Comparison of ENCODE assay signal across 1 cellular context in the genomic region with DNA sequence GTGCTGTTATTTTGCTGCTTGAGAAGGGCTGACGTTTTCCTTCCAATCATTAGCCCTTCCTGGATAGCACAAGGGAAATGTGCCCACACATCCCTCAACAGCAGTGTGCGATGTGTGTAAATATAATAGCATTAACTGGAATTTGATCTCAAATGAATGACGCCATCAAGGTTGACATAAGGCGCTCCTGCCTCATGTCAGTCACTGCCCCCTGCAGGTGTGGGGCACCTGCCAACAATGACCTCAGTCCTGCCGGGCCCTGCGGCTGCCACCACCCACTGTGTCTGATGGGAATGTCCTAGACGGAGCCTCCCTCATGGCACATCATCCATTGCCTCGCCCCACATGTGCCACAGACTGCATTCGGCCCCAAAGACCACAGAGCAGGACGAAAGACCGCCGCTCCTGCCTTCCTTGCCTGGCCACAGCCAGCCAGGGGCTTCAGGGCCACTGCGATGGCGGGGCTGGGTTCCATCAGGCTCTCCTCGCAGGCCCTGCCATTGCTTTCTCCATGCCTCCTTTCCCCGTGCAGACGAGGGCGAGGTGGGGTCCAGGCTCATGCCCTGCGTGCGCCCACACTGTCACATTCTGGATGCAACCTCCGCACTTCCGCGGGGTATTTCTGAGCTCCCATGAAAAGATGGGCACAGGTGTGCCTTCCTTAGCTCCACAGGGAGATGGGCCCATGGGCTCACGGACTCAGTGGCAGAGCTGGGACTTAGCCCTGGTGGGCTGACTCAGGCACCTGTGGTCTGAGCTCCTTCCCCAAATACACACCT.
TF ChIP-seq lines count a peak whose summit lies in the region.

No MANE protein-coding gene starts in this region.

TF ChIP-seq in HEK293, 187 proteins besides CTCF, POLR2A, EP300 and RAD21 (continued from another document and continues in another):
- TF ChIP-seq INSM2 (tag by site-specific recombination; IDR thresholded peaks at IDR 0.05) (peak; percentile 99), ZBTB21 (tag by site-specific recombination; IDR thresholded peaks at IDR 0.05) (peak; percentile 95), ZNF140 (tag by site-specific recombination; IDR thresholded peaks at IDR 0.05) (no peak), SCRT1 (tag by site-specific recombination; IDR thresholded peaks at IDR 0.05; ENCODE audit: borderline replicate concordance) (no peak), ZBTB17 (tag by site-specific recombination; IDR thresholded peaks at IDR 0.05) (peak; percentile 82), OSR2 (tag by site-specific recombination; IDR thresholded peaks at IDR 0.05) (peak; percentile 98), ZFP69B (tag by site-specific recombination; IDR thresholded peaks at IDR 0.05) (peak; percentile 91), ZNF280C (tag by site-specific recombination; IDR thresholded peaks at IDR 0.05) (no peak), EGR2 (tag by site-specific recombination; IDR thresholded peaks at IDR 0.05; ENCODE audit: low read depth) (0 out of 2 replicates have a peak, but pooled peaks have one; percentile 28), ZNF274 (IDR thresholded peaks at IDR 0.05; ENCODE audit: low read length) (no peak), ZNF274 (tag by site-specific recombination; IDR thresholded peaks at IDR 0.05; ENCODE audit: borderline replicate concordance) (no peak), MEIS1 (CRISPR knock-in tag; IDR thresholded peaks at IDR 0.05; ENCODE audit: borderline replicate concordance) (no peak), KLF1 (tag by site-specific recombination; IDR thresholded peaks at IDR 0.05) (peak; percentile 78), ZNF488 (tag by site-specific recombination; IDR thresholded peaks at IDR 0.05) (0 out of 2 replicates have a peak, but pooled peaks have one; percentile 45), GLIS2 (tag by site-specific recombination; IDR thresholded peaks at IDR 0.05) (peak; percentile 93), ZFHX2 (tag by site-specific recombination; conservative IDR thresholded peaks at IDR 0.05) (peak; percentile 56; the same call in 1 of the 2 replicates), ZFP41 (tag by site-specific recombination; IDR thresholded peaks at IDR 0.05; ENCODE audit: borderline replicate concordance) (no peak), SCRT2 (tag by site-specific recombination; IDR thresholded peaks at IDR 0.05) (peak; percentile 61), HOXC10 (CRISPR knock-in tag; IDR thresholded peaks at IDR 0.05) (0 out of 2 replicates have a peak, but pooled peaks have one; percentile 27), ZNF776 (tag by site-specific recombination; IDR thresholded peaks at IDR 0.05; ENCODE audit: borderline replicate concordance) (no peak), ZEB2 (tag by site-specific recombination; IDR thresholded peaks at IDR 0.05) (peak; percentile 89), ZNF521 (tag by site-specific recombination; IDR thresholded peaks at IDR 0.05) (no peak), TCF7L2 (IDR thresholded peaks at IDR 0.05; ENCODE audit: borderline replicate concordance, low read depth, low read length) (no peak), ZNF510 (tag by site-specific recombination; IDR thresholded peaks at IDR 0.05; ENCODE audit: insufficient replicate concordance) (no peak), KLF8 (tag by site-specific recombination; IDR thresholded peaks at IDR 0.05) (peak; percentile 92), ZNF792 (tag by site-specific recombination; IDR thresholded peaks at IDR 0.05) (no peak), SP2 (tag by site-specific recombination; IDR thresholded peaks at IDR 0.05) (peak; percentile 45; the same call in 1 of the 2 replicates), ZNF558 (tag by site-specific recombination; IDR thresholded peaks at IDR 0.05) (peak; percentile 83; the same call in 1 of the 2 replicates), ZNF660 (tag by site-specific recombination; IDR thresholded peaks at IDR 0.05) (peak; percentile 88), ZNF16 (tag by site-specific recombination; IDR thresholded peaks at IDR 0.05; ENCODE audit: low read depth) (no peak), MYNN (tag by site-specific recombination; IDR thresholded peaks at IDR 0.05; ENCODE audit: borderline replicate concordance) (0 out of 2 replicates have a peak, but pooled peaks have one; percentile 40), ZNF768 (tag by site-specific recombination; IDR thresholded peaks at IDR 0.05) (no peak), ZNF747 (tag by site-specific recombination; IDR thresholded peaks at IDR 0.05) (no peak), ZNF132 (tag by site-specific recombination; IDR thresholded peaks at IDR 0.05; ENCODE audit: borderline replicate concordance) (no peak), ZSCAN16 (tag by site-specific recombination; IDR thresholded peaks at IDR 0.05) (no peak), SP7 (tag by site-specific recombination; IDR thresholded peaks at IDR 0.05) (peak; percentile 97), ZNF391 (tag by site-specific recombination; IDR thresholded peaks at IDR 0.05; ENCODE audit: borderline replicate concordance, low read depth) (peak; percentile 94), OVOL3 (tag by site-specific recombination; IDR thresholded peaks at IDR 0.05) (no peak)
- TF ChIP-seq, protein P1, sequence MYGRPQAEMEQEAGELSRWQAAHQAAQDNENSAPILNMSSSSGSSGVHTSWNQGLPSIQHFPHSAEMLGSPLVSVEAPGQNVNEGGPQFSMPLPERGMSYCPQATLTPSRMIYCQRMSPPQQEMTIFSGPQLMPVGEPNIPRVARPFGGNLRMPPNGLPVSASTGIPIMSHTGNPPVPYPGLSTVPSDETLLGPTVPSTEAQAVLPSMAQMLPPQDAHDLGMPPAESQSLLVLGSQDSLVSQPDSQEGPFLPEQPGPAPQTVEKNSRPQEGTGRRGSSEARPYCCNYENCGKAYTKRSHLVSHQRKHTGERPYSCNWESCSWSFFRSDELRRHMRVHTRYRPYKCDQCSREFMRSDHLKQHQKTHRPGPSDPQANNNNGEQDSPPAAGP (tag by site-specific recombination; IDR thresholded peaks at IDR 0.05) = peak; percentile 100
- TF ChIP-seq, protein P2, sequence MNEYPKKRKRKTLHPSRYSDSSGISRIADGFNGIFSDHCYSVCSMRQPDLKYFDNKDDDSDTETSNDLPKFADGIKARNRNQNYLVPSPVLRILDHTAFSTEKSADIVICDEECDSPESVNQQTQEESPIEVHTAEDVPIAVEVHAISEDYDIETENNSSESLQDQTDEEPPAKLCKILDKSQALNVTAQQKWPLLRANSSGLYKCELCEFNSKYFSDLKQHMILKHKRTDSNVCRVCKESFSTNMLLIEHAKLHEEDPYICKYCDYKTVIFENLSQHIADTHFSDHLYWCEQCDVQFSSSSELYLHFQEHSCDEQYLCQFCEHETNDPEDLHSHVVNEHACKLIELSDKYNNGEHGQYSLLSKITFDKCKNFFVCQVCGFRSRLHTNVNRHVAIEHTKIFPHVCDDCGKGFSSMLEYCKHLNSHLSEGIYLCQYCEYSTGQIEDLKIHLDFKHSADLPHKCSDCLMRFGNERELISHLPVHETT (tag by site-specific recombination; IDR thresholded peaks at IDR 0.05) = peak; percentile 98
- TF ChIP-seq, protein P3, sequence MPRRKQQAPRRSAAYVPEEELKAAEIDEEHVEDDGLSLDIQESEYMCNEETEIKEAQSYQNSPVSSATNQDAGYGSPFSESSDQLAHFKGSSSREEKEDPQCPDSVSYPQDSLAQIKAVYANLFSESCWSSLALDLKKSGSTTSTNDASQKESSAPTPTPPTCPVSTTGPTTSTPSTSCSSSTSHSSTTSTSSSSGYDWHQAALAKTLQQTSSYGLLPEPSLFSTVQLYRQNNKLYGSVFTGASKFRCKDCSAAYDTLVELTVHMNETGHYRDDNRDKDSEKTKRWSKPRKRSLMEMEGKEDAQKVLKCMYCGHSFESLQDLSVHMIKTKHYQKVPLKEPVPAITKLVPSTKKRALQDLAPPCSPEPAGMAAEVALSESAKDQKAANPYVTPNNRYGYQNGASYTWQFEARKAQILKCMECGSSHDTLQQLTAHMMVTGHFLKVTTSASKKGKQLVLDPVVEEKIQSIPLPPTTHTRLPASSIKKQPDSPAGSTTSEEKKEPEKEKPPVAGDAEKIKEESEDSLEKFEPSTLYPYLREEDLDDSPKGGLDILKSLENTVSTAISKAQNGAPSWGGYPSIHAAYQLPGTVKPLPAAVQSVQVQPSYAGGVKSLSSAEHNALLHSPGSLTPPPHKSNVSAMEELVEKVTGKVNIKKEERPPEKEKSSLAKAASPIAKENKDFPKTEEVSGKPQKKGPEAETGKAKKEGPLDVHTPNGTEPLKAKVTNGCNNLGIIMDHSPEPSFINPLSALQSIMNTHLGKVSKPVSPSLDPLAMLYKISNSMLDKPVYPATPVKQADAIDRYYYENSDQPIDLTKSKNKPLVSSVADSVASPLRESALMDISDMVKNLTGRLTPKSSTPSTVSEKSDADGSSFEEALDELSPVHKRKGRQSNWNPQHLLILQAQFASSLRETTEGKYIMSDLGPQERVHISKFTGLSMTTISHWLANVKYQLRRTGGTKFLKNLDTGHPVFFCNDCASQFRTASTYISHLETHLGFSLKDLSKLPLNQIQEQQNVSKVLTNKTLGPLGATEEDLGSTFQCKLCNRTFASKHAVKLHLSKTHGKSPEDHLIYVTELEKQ (tag by site-specific recombination; IDR thresholded peaks at IDR 0.05; ENCODE audit: borderline replicate concordance) = peak; percentile 98
- TF ChIP-seq, protein P4, sequence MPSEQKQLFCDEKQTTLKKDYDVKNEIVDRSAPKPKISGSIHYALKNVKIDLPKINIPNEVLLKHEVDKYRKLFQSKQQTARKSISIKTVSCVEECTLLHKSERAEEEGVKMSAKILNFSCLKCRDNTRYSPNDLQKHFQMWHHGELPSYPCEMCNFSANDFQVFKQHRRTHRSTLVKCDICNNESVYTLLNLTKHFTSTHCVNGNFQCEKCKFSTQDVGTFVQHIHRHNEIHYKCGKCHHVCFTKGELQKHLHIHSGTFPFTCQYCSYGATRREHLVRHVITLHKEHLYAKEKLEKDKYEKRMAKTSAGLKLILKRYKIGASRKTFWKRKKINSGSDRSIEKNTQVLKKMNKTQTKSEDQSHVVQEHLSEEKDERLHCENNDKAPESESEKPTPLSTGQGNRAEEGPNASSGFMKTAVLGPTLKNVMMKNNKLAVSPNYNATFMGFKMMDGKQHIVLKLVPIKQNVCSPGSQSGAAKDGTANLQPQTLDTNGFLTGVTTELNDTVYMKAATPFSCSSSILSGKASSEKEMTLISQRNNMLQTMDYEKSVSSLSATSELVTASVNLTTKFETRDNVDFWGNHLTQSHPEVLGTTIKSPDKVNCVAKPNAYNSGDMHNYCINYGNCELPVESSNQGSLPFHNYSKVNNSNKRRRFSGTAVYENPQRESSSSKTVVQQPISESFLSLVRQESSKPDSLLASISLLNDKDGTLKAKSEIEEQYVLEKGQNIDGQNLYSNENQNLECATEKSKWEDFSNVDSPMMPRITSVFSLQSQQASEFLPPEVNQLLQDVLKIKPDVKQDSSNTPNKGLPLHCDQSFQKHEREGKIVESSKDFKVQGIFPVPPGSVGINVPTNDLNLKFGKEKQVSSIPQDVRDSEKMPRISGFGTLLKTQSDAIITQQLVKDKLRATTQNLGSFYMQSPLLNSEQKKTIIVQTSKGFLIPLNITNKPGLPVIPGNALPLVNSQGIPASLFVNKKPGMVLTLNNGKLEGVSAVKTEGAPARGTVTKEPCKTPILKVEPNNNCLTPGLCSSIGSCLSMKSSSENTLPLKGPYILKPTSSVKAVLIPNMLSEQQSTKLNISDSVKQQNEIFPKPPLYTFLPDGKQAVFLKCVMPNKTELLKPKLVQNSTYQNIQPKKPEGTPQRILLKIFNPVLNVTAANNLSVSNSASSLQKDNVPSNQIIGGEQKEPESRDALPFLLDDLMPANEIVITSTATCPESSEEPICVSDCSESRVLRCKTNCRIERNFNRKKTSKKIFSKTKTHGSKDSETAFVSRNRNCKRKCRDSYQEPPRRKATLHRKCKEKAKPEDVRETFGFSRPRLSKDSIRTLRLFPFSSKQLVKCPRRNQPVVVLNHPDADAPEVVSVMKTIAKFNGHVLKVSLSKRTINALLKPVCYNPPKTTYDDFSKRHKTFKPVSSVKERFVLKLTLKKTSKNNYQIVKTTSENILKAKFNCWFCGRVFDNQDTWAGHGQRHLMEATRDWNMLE (tag by site-specific recombination; conservative IDR thresholded peaks at IDR 0.05; ENCODE audit: low read depth) = no peak
